1 cellular context compared by ENCODE assay signal in the genomic region with DNA sequence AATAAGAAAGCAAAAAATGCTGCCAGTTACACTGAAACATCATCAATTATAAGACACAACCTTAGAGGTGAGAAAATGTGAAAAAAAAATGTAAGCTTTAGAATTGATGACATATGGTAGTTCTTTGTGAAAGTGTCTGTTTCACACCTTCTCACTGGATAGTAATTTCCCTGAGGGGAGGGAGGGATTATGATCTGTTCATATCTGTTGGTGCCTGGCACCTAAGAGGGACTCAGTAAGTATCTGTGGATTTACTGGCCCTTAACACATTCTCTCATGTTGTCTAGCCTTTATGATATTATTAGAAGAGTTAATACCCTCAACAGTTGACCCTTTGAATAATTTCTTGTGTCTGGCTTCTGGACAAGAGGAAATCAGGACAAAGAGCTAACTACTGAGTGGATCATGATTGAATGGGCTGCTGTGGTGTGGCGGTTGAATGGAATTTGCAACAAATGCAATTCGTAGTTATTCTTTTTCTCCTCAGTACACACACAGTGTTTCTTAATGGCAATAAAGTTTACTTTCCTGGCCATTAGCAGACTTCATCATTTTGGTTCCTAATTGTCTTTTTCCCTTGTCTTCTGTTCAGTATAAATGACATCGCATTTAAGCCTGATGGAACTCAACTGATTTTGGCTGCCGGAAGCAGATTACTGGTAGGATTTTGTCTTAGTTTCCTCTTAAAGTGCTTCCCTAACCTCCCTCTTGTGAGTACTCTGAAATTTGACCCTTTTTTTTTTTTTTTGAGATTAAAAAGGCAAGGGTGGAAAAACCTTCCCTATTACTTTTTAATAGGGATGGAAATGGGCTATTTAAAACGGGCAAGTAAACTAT.
TF ChIP-seq lines count a peak whose summit lies in the region.

No MANE protein-coding gene starts in this region.

TF ChIP-seq in HepG2, 621 proteins besides CTCF, POLR2A, EP300 and RAD21:
- TF ChIP-seq STAG1 (CRISPR knock-in tag; IDR thresholded peaks at IDR 0.05) (no peak), SP1 (IDR thresholded peaks at IDR 0.05) (no peak), SP1 (CRISPR knock-in tag; IDR thresholded peaks at IDR 0.05) (no peak), ZNF567 (CRISPR knock-in tag; IDR thresholded peaks at IDR 0.05; ENCODE audit: borderline replicate concordance) (no peak)
- TF ChIP-seq, protein P1, sequence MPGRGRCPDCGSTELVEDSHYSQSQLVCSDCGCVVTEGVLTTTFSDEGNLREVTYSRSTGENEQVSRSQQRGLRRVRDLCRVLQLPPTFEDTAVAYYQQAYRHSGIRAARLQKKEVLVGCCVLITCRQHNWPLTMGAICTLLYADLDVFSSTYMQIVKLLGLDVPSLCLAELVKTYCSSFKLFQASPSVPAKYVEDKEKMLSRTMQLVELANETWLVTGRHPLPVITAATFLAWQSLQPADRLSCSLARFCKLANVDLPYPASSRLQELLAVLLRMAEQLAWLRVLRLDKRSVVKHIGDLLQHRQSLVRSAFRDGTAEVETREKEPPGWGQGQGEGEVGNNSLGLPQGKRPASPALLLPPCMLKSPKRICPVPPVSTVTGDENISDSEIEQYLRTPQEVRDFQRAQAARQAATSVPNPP (CRISPR knock-in tag; IDR thresholded peaks at IDR 0.05): no peak
- TF ChIP-seq, protein P2, sequence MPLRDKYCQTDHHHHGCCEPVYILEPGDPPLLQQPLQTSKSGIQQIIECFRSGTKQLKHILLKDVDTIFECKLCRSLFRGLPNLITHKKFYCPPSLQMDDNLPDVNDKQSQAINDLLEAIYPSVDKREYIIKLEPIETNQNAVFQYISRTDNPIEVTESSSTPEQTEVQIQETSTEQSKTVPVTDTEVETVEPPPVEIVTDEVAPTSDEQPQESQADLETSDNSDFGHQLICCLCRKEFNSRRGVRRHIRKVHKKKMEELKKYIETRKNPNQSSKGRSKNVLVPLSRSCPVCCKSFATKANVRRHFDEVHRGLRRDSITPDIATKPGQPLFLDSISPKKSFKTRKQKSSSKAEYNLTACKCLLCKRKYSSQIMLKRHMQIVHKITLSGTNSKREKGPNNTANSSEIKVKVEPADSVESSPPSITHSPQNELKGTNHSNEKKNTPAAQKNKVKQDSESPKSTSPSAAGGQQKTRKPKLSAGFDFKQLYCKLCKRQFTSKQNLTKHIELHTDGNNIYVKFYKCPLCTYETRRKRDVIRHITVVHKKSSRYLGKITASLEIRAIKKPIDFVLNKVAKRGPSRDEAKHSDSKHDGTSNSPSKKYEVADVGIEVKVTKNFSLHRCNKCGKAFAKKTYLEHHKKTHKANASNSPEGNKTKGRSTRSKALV (CRISPR knock-in tag; IDR thresholded peaks at IDR 0.05): no peak
